Comparison of ENCODE assay signal across 1 cellular context in genomic region chr20:32539063-32539816, GRCh38.
TF ChIP-seq lines count a peak whose summit lies in the region.

No MANE protein-coding gene starts in this region.

TF ChIP-seq in K562, 482 proteins besides CTCF, POLR2A, EP300 and RAD21 (continued from another document and continues in another):
- TF ChIP-seq HNRNPH1 (optimal IDR thresholded peaks at IDR 0.05; ENCODE audit: low read depth, low read length) = no peak
- no peak for TF ChIP-seq SP2 (IDR thresholded peaks at IDR 0.05; ENCODE audit: extremely low read depth, low read depth, low read length, poor library complexity, severe bottlenecking)
- TF ChIP-seq NR1H2 (CRISPR knock-in tag; IDR thresholded peaks at IDR 0.05) = no peak
- TF ChIP-seq PPARD (CRISPR knock-in tag; IDR thresholded peaks at IDR 0.05) = no peak
- TF ChIP-seq HSF4 (CRISPR knock-in tag; IDR thresholded peaks at IDR 0.05; ENCODE audit: borderline replicate concordance) = peak; percentile 63; the same call in 1 of the 2 replicates
- no peak for TF ChIP-seq XRCC3 (IDR thresholded peaks at IDR 0.05)
- TF ChIP-seq HDAC1 (IDR thresholded peaks at IDR 0.05) = no peak
- TF ChIP-seq ZEB2 (IDR thresholded peaks at IDR 0.05) = no peak
- TF ChIP-seq SMARCA4 (IDR thresholded peaks at IDR 0.05) = no peak
- no peak for TF ChIP-seq RBM17 (IDR thresholded peaks at IDR 0.05; ENCODE audit: borderline replicate concordance, low read depth, low read length)
- no peak for TF ChIP-seq DPF2 (IDR thresholded peaks at IDR 0.05)
- TF ChIP-seq LARP7 (IDR thresholded peaks at IDR 0.05) = no peak
- no peak for TF ChIP-seq FOXA3 (CRISPR knock-in tag; conservative IDR thresholded peaks at IDR 0.05 in 1 of 2, IDR thresholded peaks at IDR 0.05 in 1 of 2)
- TF ChIP-seq CCNT2 (IDR thresholded peaks at IDR 0.05; ENCODE audit: borderline replicate concordance, extremely low read depth, insufficient read length, low read depth, low read length) = no peak
- TF ChIP-seq, protein P1, sequence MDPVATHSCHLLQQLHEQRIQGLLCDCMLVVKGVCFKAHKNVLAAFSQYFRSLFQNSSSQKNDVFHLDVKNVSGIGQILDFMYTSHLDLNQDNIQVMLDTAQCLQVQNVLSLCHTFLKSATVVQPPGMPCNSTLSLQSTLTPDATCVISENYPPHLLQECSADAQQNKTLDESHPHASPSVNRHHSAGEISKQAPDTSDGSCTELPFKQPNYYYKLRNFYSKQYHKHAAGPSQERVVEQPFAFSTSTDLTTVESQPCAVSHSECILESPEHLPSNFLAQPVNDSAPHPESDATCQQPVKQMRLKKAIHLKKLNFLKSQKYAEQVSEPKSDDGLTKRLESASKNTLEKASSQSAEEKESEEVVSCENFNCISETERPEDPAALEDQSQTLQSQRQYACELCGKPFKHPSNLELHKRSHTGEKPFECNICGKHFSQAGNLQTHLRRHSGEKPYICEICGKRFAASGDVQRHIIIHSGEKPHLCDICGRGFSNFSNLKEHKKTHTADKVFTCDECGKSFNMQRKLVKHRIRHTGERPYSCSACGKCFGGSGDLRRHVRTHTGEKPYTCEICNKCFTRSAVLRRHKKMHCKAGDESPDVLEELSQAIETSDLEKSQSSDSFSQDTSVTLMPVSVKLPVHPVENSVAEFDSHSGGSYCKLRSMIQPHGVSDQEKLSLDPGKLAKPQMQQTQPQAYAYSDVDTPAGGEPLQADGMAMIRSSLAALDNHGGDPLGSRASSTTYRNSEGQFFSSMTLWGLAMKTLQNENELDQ (CRISPR knock-in tag; IDR thresholded peaks at IDR 0.05; ENCODE audit: borderline replicate concordance) = no peak
- TF ChIP-seq MTA3 (IDR thresholded peaks at IDR 0.05; ENCODE audit: borderline replicate concordance) = no peak
- no peak for TF ChIP-seq TAL1 (IDR thresholded peaks at IDR 0.05)
- TF ChIP-seq TAF7 (tag; IDR thresholded peaks at IDR 0.05) = no peak
- peak; percentile 89 for TF ChIP-seq ESRRA (IDR thresholded peaks at IDR 0.05; ENCODE audit: borderline replicate concordance, low read depth)
- TF ChIP-seq KLF6 (CRISPR knock-in tag; IDR thresholded peaks at IDR 0.05; ENCODE audit: borderline replicate concordance) = peak; percentile 66; the same call in 1 of the 2 replicates
- TF ChIP-seq NR2F6 (CRISPR knock-in tag; IDR thresholded peaks at IDR 0.05) = no peak
- peak; percentile 63; the same call in 1 of the 2 replicates for TF ChIP-seq HDAC2 (IDR thresholded peaks at IDR 0.05)
- no peak for TF ChIP-seq U2AF2 (optimal IDR thresholded peaks at IDR 0.05; ENCODE audit: low read depth, low read length)
- no peak for TF ChIP-seq ZNF79 (CRISPR knock-in tag; IDR thresholded peaks at IDR 0.05; ENCODE audit: low read depth)
- TF ChIP-seq ZNF197 (CRISPR knock-in tag; IDR thresholded peaks at IDR 0.05; ENCODE audit: low read depth) = 0 out of 2 replicates have a peak, but pooled peaks have one; percentile 65
- TF ChIP-seq ZNF324 (CRISPR knock-in tag; IDR thresholded peaks at IDR 0.05) = no peak
- TF ChIP-seq NCOA6 (IDR thresholded peaks at IDR 0.05) = no peak
- no peak for TF ChIP-seq FUS (optimal IDR thresholded peaks at IDR 0.05; ENCODE audit: low read depth, low read length)
- no peak for TF ChIP-seq ZNF407 (IDR thresholded peaks at IDR 0.05; ENCODE audit: low read depth)
- TF ChIP-seq RBM39 (optimal IDR thresholded peaks at IDR 0.05; ENCODE audit: low read depth, low read length) = no peak
- TF ChIP-seq HNRNPL (IDR thresholded peaks at IDR 0.05; ENCODE audit: low read depth, low read length) = no peak
- TF ChIP-seq ZFP36 (IDR thresholded peaks at IDR 0.05; ENCODE audit: low read depth, low read length, partially characterized antibody) = no peak
- no peak for TF ChIP-seq ELF2 (CRISPR knock-in tag; IDR thresholded peaks at IDR 0.05)
- TF ChIP-seq NELFE (IDR thresholded peaks at IDR 0.05; ENCODE audit: insufficient read depth, insufficient read length) = no peak
- no peak for TF ChIP-seq POLR3G (IDR thresholded peaks at IDR 0.05; ENCODE audit: extremely low read depth, insufficient read length, insufficient replicate concordance)
- TF ChIP-seq ILK (tag; IDR thresholded peaks at IDR 0.05; ENCODE audit: borderline replicate concordance, low read depth) = no peak
- TF ChIP-seq, protein P2, sequence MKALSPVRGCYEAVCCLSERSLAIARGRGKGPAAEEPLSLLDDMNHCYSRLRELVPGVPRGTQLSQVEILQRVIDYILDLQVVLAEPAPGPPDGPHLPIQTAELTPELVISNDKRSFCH (CRISPR knock-in tag; IDR thresholded peaks at IDR 0.05) = no peak
- TF ChIP-seq, protein P2 (tag; IDR thresholded peaks at IDR 0.05) = no peak
- TF ChIP-seq NR2C1 (IDR thresholded peaks at IDR 0.05) = peak; percentile 13; the same call in 1 of the 2 replicates
- no peak for TF ChIP-seq NR2C1 (tag; IDR thresholded peaks at IDR 0.05)
- TF ChIP-seq HMBOX1 (IDR thresholded peaks at IDR 0.05) = no peak
- TF ChIP-seq, protein P3, sequence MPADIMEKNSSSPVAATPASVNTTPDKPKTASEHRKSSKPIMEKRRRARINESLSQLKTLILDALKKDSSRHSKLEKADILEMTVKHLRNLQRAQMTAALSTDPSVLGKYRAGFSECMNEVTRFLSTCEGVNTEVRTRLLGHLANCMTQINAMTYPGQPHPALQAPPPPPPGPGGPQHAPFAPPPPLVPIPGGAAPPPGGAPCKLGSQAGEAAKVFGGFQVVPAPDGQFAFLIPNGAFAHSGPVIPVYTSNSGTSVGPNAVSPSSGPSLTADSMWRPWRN (IDR thresholded peaks at IDR 0.05; ENCODE audit: low read depth) = no peak
- TF ChIP-seq ZKSCAN1 (IDR thresholded peaks at IDR 0.05; ENCODE audit: low read depth, low read length) = no peak
- TF ChIP-seq CEBPZ (IDR thresholded peaks at IDR 0.05; ENCODE audit: borderline replicate concordance, low read depth, low read length) = no peak
- no peak for TF ChIP-seq HIVEP1 (CRISPR knock-in tag; IDR thresholded peaks at IDR 0.05)
- no peak for TF ChIP-seq RUNX1 (IDR thresholded peaks at IDR 0.05; ENCODE audit: low read depth)
- peak; percentile 79 for TF ChIP-seq USF2 (CRISPR knock-in tag; IDR thresholded peaks at IDR 0.05)
- TF ChIP-seq ZNF146 (CRISPR knock-in tag; IDR thresholded peaks at IDR 0.05; ENCODE audit: unreplicated experiment) = no peak
- TF ChIP-seq, protein P4, sequence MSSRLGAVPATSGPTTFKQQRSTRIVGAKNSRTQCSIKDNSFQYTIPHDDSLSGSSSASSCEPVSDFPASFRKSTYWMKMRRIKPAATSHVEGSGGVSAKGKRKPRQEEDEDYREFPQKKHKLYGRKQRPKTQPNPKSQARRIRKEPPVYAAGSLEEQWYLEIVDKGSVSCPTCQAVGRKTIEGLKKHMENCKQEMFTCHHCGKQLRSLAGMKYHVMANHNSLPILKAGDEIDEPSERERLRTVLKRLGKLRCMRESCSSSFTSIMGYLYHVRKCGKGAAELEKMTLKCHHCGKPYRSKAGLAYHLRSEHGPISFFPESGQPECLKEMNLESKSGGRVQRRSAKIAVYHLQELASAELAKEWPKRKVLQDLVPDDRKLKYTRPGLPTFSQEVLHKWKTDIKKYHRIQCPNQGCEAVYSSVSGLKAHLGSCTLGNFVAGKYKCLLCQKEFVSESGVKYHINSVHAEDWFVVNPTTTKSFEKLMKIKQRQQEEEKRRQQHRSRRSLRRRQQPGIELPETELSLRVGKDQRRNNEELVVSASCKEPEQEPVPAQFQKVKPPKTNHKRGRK (tag; IDR thresholded peaks at IDR 0.05) = no peak
